16 cellular contexts compared by ENCODE assay signal in the genomic region with DNA sequence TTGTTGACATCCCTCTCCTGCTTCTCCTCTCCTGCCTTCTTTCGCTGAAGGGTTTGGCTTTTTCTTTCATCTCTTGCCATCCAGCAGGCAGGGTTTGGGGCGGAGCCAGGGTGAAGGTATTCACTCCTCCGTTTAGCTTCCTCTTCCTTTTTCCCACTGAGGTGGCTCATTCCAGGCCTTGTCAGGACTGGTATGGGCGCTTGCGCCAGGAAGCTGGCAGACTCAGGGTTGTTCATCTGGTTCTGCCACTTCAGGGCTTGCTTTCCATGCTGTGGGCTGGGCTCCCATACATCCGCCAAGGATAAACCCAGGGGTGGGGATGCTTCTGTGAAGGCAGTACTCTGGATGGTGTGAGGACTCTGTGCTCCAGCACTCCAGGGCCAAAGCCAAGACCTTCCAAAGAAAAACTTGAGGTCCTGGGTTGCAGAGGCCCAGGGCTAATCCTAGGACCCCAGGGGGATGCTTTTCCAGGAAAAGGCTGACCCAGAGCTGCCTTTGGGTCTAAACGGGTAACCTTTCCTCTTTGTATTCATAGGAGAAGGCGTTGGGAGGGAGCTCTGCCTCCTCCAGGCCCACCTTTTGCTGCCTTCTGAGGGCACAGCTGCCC. TPM values are rescaled to one million over a fixed set of nuclear protein-coding genes. Genes with fewer than 3 reads are reported as not detected.
DNase-seq lines count a peak whose midpoint lies in the region; ATAC-seq, FAIRE-seq and TF ChIP-seq lines count a peak whose summit lies in the region.
"Had no signal": no experiment of that assay in that cellular context is flagged by ENCODE, and none has a peak within 500 bp of the region (broad histone marks: within the 10 kb centered on the region; RNA-seq: fewer than 3 reads in every experiment).

No MANE protein-coding gene starts in this region.

- peak overlapping the region; percentile 32 for H3K18ac ChIP-seq in neuronal stem cell (ENCODE audit: low read length)

- H4K91ac ChIP-seq in neuronal stem cell (ENCODE audit: low read depth, low read length, poor library complexity), result no peak overlapping the region

- H4K8ac ChIP-seq in neuronal stem cell (ENCODE audit: low read depth, low read length), result no peak overlapping the region

- H3K4me1 ChIP-seq in neuronal stem cell (ENCODE audit: control insufficient read depth in 2 of 2, insufficient read depth in 1 of 2, low read depth in 1 of 2, low read length in 2 of 2), result peaks cover 0 to 11% of the 10 kb centered on the region in 2 donors

- H3K4me2 ChIP-seq in neuronal stem cell (ENCODE audit: insufficient read depth, low read length, poor library complexity, severe bottlenecking), result no peak overlapping the region

- no peak for TF ChIP-seq CTCF in GM20000 (IDR thresholded peaks at IDR 0.05; ENCODE audit: extremely low read depth, missing control alignments)

- no peak overlapping the region for H3K9ac ChIP-seq in neuronal stem cell (ENCODE audit: low read depth, low read length, poor library complexity)

- H3K36me3 ChIP-seq in neuronal stem cell (replicated peaks in 1 of 2; ENCODE audit: control insufficient read depth in 2 of 2, insufficient read depth in 2 of 2, low read length in 2 of 2), result no peaks in the 10 kb centered on the region
- H3K36me3 ChIP-seq: neutrophil had no signal

- H3K27ac ChIP-seq in neuronal stem cell (replicated peaks; ENCODE audit: low read length), result no peak overlapping the region
- H3K27ac ChIP-seq: neutrophil had no signal

- H3K9me3 ChIP-seq in neuronal stem cell (replicated peaks in 1 of 2; ENCODE audit: control insufficient read depth in 2 of 2, insufficient read depth in 1 of 2, low read depth in 1 of 2, low read length in 2 of 2), result no peaks in the 10 kb centered on the region
- H3K9me3 ChIP-seq: neutrophil had no signal

- no peaks in the 10 kb centered on the region for H3K79me1 ChIP-seq in neuronal stem cell (ENCODE audit: low read depth, low read length)

- no peak overlapping the region for H2BK15ac ChIP-seq in neuronal stem cell (ENCODE audit: low read length)

- peak overlapping the region; percentile 45 for H2BK120ac ChIP-seq in neuronal stem cell (ENCODE audit: low read depth, low read length)

- no peak for ATAC-seq in GM19467 (IDR thresholded peaks at IDR 0.05; ENCODE audit: unreplicated experiment)
- no peak for ATAC-seq in HG03457 (IDR thresholded peaks at IDR 0.05; ENCODE audit: unreplicated experiment)

- no peak overlapping the region for H3K4me3 ChIP-seq in neuronal stem cell (ENCODE audit: low read length in 2 of 2)

- H3K14ac ChIP-seq in neuronal stem cell (ENCODE audit: low read length), result no peak overlapping the region

- H3K27me3 ChIP-seq in neuronal stem cell (ENCODE audit: control insufficient read depth in 3 of 3, insufficient read depth in 3 of 3, low read depth in 1 of 3, low read length in 3 of 3), result peaks cover 0 to 25% (median 0%) of the 10 kb centered on the region in 3 experiments

- DNase-seq in COLO668 (lab: John Stamatoyannopoulos, UW; ENCODE audit: unreplicated experiment) (peak; percentile 11), NCI-H1048 (lab: John Stamatoyannopoulos, UW) (peak; percentile 57), neuronal stem cell (ENCODE audit: low spot score) (no peak), GM20000 (ENCODE audit: low spot score) (no peak), GM19239 (ENCODE audit: insufficient read length, low spot score) (no peak)
- DNase-seq: activated CD4-positive, alpha-beta T cell treated with anti-CD3 and anti-CD28 coated beads, Interleukin-2, amount 10 ng/mL, durations not matched to agents 24 days and 14 days; activated naive CD4-positive, alpha-beta T cell treated with anti-CD3 and anti-CD28 coated beads, Interleukin-2, amount 50 U/mL, for 16 hours; AML-193; hippocampal formation; NCI-H187; RPMI8226; stimulated activated CD4-positive, alpha-beta T cell treated with anti-CD3 and anti-CD28 coated beads, Interleukin-4, amount 100 ng/mL, for 1 hour had no signal

- no peak overlapping the region for H3K4ac ChIP-seq in neuronal stem cell (ENCODE audit: low read length)

- H2AFZ ChIP-seq in neuronal stem cell (ENCODE audit: low read length), result no peak overlapping the region

- peak overlapping the region; percentile 12 for H2AK5ac ChIP-seq in neuronal stem cell (ENCODE audit: low read depth, low read length)

- no peak overlapping the region for H3K23ac ChIP-seq in neuronal stem cell (ENCODE audit: low read depth, low read length, poor library complexity)

- FAIRE-seq in endometrium (lab: Jason Lieb, UNC) (peak; percentile 8), GM19239 (lab: Jason Lieb, UNC) (no peak)

- H2BK5ac ChIP-seq in neuronal stem cell (ENCODE audit: low read length), result no peak overlapping the region

- no CpG with 5 or more reads among the region's 8 CpGs for WGBS in neuronal stem cell (ENCODE audit: extremely low coverage in 2 of 2, insufficient read length in 2 of 2, insufficient replicate concordance in 1 of 2), 2 donors

- no peak overlapping the region for H2BK12ac ChIP-seq in neuronal stem cell (ENCODE audit: low read length)

RNA-seq across cellular contexts. Expression of gene AMOTL2, which starts 7.7 kb away (rescaled TPM):
- 61.7 TPM for polyA plus RNA-seq in neuronal stem cell (2013, experiment 1 of 2)
- polyA plus RNA-seq in neuronal stem cell (2013, experiment 2 of 2), result 60.5 TPM

Comparison
In these comparisons a context has a peak if more than half of its experiments do, and no peak if none do; other contexts are left out.
1. DNase-seq: peak in COLO668 (single experiment) and NCI-H1048 (single experiment); none in neuronal stem cell (single experiment), GM20000 (single experiment) and GM19239 (single experiment).